Comparison of ENCODE assay signal across 16 cellular contexts in the genomic region with DNA sequence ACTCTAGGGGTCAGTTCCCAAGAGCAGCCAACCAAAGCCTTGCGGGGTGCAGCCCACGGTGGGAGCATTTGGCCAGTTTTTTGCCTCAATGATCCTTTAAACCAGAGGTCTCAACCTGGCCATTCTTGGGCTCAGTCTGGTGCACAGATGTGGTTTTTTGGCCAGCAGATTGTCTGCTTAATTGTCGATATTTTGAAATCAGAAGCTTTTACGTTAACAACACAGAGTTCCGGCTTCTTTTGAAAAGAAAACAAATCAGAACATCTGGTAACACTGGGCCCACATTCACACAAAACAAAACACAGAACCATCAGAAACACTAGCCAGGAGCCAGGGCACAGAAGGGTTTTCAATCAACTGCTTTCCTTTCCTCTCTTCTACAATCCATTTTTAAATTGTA.
DNase-seq lines count a peak whose midpoint lies in the region; ATAC-seq and TF ChIP-seq lines count a peak whose summit lies in the region.
"Had no signal": no experiment of that assay in that cellular context is flagged by ENCODE, and none has a peak within 500 bp of the region (broad histone marks: within the 10 kb centered on the region; RNA-seq: fewer than 3 reads in every experiment).

No MANE protein-coding gene starts in this region.

- peak overlapping the region; percentile 3 for H3K4me2 ChIP-seq in fibroblast of lung (ENCODE audit: extremely low read depth, insufficient read depth, low read length)
- H3K4me2 ChIP-seq: BLaER1 had no signal

- no peak overlapping the region for H3K9ac ChIP-seq in fibroblast of lung (ENCODE audit: insufficient read depth, low read length)
- H3K9ac ChIP-seq: BLaER1 had no signal

- H3K27me3 ChIP-seq in fibroblast of lung (ENCODE audit: control insufficient read depth, insufficient read depth, low read length) = no peaks in the 10 kb centered on the region
- H3K27me3 ChIP-seq: BLaER1 had no signal

- POLR2A ChIA-PET in WTC11 (lab: Charles Lee) = no interaction called here

- DNase-seq in WTC11 (ENCODE audit: low spot score) = no peak
- DNase-seq in fibroblast of lung (ENCODE audit: low read depth in 2 of 2) = peak in 1 of 2 donors; percentile 48
- peak; percentile 29 to 78 for DNase-seq in foreskin fibroblast
- no peak for DNase-seq in hippocampal formation (lab: John Stamatoyannopoulos, UW)
- no peak for DNase-seq in anterior cingulate cortex (lab: John Stamatoyannopoulos, UW)
- no peak for DNase-seq in activated T-cell treated with anti-CD3 and anti-CD28 coated beads, Interleukin-2, amount 50 U/mL, for 72 hours
- no peak for DNase-seq in activated naive CD4-positive, alpha-beta T cell treated with anti-CD3 and anti-CD28 coated beads, Interleukin-2, amount 50 U/mL, for 72 hours (ENCODE audit: low spot score in 2 of 2)
- DNase-seq: ACHN; Calu3; CD8-positive, alpha-beta T cell; DMS79 treated with DMSO at 0.1 percent for 48 hours; GF-D8; GOT3; H7; IMR-90 had no signal

- ATAC-seq in WTC11 = no peak
- no peak for ATAC-seq in activated T-cell treated with anti-CD3 and anti-CD28 coated beads, Interleukin-2, amount 50 U/mL, for 72 hours (replicated peaks in 1 of 2)
- no peak for ATAC-seq in activated naive CD4-positive, alpha-beta T cell treated with anti-CD3 and anti-CD28 coated beads, Interleukin-2, amount 50 U/mL, for 72 hours
- ATAC-seq: CD8-positive, alpha-beta T cell had no signal

- H3K4me1 ChIP-seq in fibroblast of lung (ENCODE audit: control insufficient read depth, extremely low read depth, insufficient read depth, low read length) = peaks cover 5% of the 10 kb centered on the region

- peaks cover 3% of the 10 kb centered on the region; the same call in 1 of the 2 replicates for H3K4me1 Mint-ChIP-seq in WTC11
- H3K4me1 Mint-ChIP-seq in activated T-cell treated with anti-CD3 and anti-CD28 coated beads, Interleukin-2, amount 50 U/mL, for 72 hours (ENCODE audit: low read depth) = peaks cover 13% of the 10 kb centered on the region

- H3K4me3 ChIP-seq in fibroblast of lung (replicated peaks in 1 of 4; ENCODE audit: control extremely low read depth in 1 of 4, insufficient read depth in 1 of 4, low read depth in 3 of 4, low read length in 4 of 4) (no peak overlapping the region), foreskin fibroblast (ENCODE audit: low read depth in 1 of 2, low read length in 2 of 2) (no peak overlapping the region)
- H3K4me3 ChIP-seq: BLaER1 had no signal

- H3K9me3 ChIP-seq in fibroblast of lung (ENCODE audit: control insufficient read depth, insufficient read depth, low read depth, low read length) = no peaks in the 10 kb centered on the region

- H3K79me2 ChIP-seq in fibroblast of lung (ENCODE audit: control insufficient read depth, insufficient read depth, low read length) = no peaks in the 10 kb centered on the region

- TF ChIP-seq CTCF in WTC11 (IDR thresholded peaks at IDR 0.05) (no peak), fibroblast of lung (conservative IDR thresholded peaks at IDR 0.05 in 1 of 2, IDR thresholded peaks at IDR 0.05 in 1 of 2; ENCODE audit: low read depth in 1 of 2, low read length in 2 of 2) (no peak), foreskin fibroblast (IDR thresholded peaks at IDR 0.05; ENCODE audit: low read depth, low read length) (no peak)

- H2AFZ ChIP-seq in fibroblast of lung (ENCODE audit: low read length) = no peak overlapping the region

- H3K36me3 ChIP-seq in fibroblast of lung (ENCODE audit: control insufficient read depth, insufficient read depth, low read length) = no peaks in the 10 kb centered on the region

- H3K4me3 Mint-ChIP-seq in WTC11 = no peak overlapping the region
- no peak overlapping the region for H3K4me3 Mint-ChIP-seq in activated T-cell treated with anti-CD3 and anti-CD28 coated beads, Interleukin-2, amount 50 U/mL, for 72 hours
- H3K4me3 Mint-ChIP-seq: CD8-positive, alpha-beta T cell had no signal

- CTCF ChIA-PET in WTC11 (lab: Charles Lee) = no interaction called here

- H3K27ac ChIP-seq in fibroblast of lung (ENCODE audit: insufficient read depth, low read length) = no peak overlapping the region
- H3K27ac ChIP-seq: BLaER1 had no signal

- peaks cover 15% of the 10 kb centered on the region for H3K9me3 Mint-ChIP-seq in WTC11
- H3K9me3 Mint-ChIP-seq in activated T-cell treated with anti-CD3 and anti-CD28 coated beads, Interleukin-2, amount 50 U/mL, for 72 hours = peaks cover 11 to 12% of the 10 kb centered on the region in 2 donors
- peaks cover 8 to 22% of the 10 kb centered on the region in 2 donors for H3K9me3 Mint-ChIP-seq in activated naive CD4-positive, alpha-beta T cell treated with anti-CD3 and anti-CD28 coated beads, Interleukin-2, amount 50 U/mL, for 72 hours

- H3K36me3 Mint-ChIP-seq in WTC11 = peaks cover 21% of the 10 kb centered on the region
- H3K36me3 Mint-ChIP-seq in activated T-cell treated with anti-CD3 and anti-CD28 coated beads, Interleukin-2, amount 50 U/mL, for 72 hours (ENCODE audit: insufficient read depth in 2 of 2) = peaks cover 17 to 21% of the 10 kb centered on the region in 2 donors
- H3K36me3 Mint-ChIP-seq in activated naive CD4-positive, alpha-beta T cell treated with anti-CD3 and anti-CD28 coated beads, Interleukin-2, amount 50 U/mL, for 72 hours = peaks cover 22 to 26% of the 10 kb centered on the region in 2 donors

- H3K27me3 Mint-ChIP-seq in WTC11 (ENCODE audit: low read depth) = no peaks in the 10 kb centered on the region
- no peaks in the 10 kb centered on the region for H3K27me3 Mint-ChIP-seq in activated T-cell treated with anti-CD3 and anti-CD28 coated beads, Interleukin-2, amount 50 U/mL, for 72 hours (ENCODE audit: low read depth)

- 0 out of 2 replicates have a peak overlapping the region, but pooled peaks have one; percentile 82 for H3K27ac Mint-ChIP-seq in WTC11
- H3K27ac Mint-ChIP-seq in activated T-cell treated with anti-CD3 and anti-CD28 coated beads, Interleukin-2, amount 50 U/mL, for 72 hours = no peak overlapping the region
- H3K27ac Mint-ChIP-seq in activated naive CD4-positive, alpha-beta T cell treated with anti-CD3 and anti-CD28 coated beads, Interleukin-2, amount 50 U/mL, for 72 hours = no peak overlapping the region
- H3K27ac Mint-ChIP-seq: CD8-positive, alpha-beta T cell had no signal

- H4K20me1 ChIP-seq in fibroblast of lung (ENCODE audit: control insufficient read depth, extremely low read depth, insufficient read depth, low read length) = no peaks in the 10 kb centered on the region
- H4K20me1 ChIP-seq: BLaER1 had no signal

TF ChIP-seq in WTC11, 78 proteins besides CTCF, POLR2A, EP300 and RAD21 (continues in another document):
- TF ChIP-seq GRHL2 (CRISPR knock-in tag; IDR thresholded peaks at IDR 0.05; ENCODE audit: insufficient replicate concordance, severe bottlenecking) (no peak), ZNF671 (CRISPR knock-in tag; IDR thresholded peaks at IDR 0.05) (no peak), PRRX2 (CRISPR knock-in tag; IDR thresholded peaks at IDR 0.05) (no peak), NFYB (CRISPR knock-in tag; conservative IDR thresholded peaks at IDR 0.05; ENCODE audit: low read depth) (no peak), NR3C1 (CRISPR knock-in tag; conservative IDR thresholded peaks at IDR 0.05; ENCODE audit: low read depth) (no peak), HMGA2 (CRISPR knock-in tag; IDR thresholded peaks at IDR 0.05) (no peak), SP1 (CRISPR knock-in tag; conservative IDR thresholded peaks at IDR 0.05) (no peak), NFATC4 (CRISPR knock-in tag; IDR thresholded peaks at IDR 0.05) (no peak), ZNF138 (CRISPR knock-in tag; conservative IDR thresholded peaks at IDR 0.05) (no peak)
- TF ChIP-seq, protein P1, sequence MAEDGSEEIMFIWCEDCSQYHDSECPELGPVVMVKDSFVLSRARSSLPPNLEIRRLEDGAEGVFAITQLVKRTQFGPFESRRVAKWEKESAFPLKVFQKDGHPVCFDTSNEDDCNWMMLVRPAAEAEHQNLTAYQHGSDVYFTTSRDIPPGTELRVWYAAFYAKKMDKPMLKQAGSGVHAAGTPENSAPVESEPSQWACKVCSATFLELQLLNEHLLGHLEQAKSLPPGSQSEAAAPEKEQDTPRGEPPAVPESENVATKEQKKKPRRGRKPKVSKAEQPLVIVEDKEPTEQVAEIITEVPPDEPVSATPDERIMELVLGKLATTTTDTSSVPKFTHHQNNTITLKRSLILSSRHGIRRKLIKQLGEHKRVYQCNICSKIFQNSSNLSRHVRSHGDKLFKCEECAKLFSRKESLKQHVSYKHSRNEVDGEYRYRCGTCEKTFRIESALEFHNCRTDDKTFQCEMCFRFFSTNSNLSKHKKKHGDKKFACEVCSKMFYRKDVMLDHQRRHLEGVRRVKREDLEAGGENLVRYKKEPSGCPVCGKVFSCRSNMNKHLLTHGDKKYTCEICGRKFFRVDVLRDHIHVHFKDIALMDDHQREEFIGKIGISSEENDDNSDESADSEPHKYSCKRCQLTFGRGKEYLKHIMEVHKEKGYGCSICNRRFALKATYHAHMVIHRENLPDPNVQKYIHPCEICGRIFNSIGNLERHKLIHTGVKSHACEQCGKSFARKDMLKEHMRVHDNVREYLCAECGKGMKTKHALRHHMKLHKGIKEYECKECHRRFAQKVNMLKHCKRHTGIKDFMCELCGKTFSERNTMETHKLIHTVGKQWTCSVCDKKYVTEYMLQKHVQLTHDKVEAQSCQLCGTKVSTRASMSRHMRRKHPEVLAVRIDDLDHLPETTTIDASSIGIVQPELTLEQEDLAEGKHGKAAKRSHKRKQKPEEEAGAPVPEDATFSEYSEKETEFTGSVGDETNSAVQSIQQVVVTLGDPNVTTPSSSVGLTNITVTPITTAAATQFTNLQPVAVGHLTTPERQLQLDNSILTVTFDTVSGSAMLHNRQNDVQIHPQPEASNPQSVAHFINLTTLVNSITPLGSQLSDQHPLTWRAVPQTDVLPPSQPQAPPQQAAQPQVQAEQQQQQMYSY (CRISPR knock-in tag; IDR thresholded peaks at IDR 0.05) = no peak
- TF ChIP-seq, protein P2, sequence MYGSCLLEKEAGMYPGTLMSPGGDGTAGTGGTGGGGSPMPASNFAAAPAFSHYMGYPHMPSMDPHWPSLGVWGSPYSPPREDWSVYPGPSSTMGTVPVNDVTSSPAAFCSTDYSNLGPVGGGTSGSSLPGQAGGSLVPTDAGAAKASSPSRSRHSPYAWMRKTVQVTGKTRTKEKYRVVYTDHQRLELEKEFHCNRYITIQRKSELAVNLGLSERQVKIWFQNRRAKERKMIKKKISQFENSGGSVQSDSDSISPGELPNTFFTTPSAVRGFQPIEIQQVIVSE (CRISPR knock-in tag; IDR thresholded peaks at IDR 0.05; ENCODE audit: borderline replicate concordance) = no peak

Comparison
In these comparisons a context has a peak if more than half of its experiments do, and no peak if none do; other contexts are left out.
1. DNase-seq: peak in foreskin fibroblast (2 of 2); none in WTC11 (single experiment), hippocampal formation (0 of 2), anterior cingulate cortex (0 of 58), activated T-cell treated with anti-CD3 and anti-CD28 coated beads, Interleukin-2, amount 50 U/mL, for 72 hours (0 of 2) and activated naive CD4-positive, alpha-beta T cell treated with anti-CD3 and anti-CD28 coated beads, Interleukin-2, amount 50 U/mL, for 72 hours (0 of 2).